8 cellular contexts compared by ENCODE assay signal in the genomic region with DNA sequence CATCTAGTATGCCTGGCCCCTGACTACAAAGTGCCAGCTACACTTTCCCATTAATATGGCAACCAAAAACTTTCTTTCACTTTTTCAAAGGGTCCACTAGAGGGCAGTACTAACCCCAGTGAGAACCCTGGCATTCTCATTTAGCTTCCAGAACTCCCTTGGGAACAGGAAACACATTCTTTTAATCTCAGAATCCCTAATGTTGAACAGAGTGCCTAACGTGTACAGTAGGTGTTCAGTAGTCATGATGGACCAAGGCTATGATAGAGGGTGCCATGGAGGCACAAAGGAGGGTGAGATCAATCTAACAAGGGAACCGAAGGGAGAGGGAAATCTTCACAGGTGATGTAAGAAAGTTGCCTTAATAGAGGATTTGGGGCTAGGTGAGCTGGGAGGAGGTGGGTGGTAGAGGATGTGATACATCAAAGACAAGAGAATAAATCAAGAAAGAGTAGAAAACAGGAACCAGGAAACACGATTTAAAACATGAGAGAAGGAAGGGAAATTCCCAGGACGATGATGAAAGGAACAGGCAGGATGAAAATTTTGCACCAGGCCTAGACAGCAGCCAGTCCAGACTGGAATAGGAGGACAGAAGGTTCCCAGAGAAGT. TPM values are rescaled to one million over a fixed set of nuclear protein-coding genes. Genes with fewer than 3 reads are reported as not detected.
DNase-seq lines count a peak whose midpoint lies in the region; ATAC-seq and TF ChIP-seq lines count a peak whose summit lies in the region.

No MANE protein-coding gene starts in this region.

- no peak for TF ChIP-seq POLR2A in erythroblast (IDR thresholded peaks at IDR 0.05; ENCODE audit: low read length)

- H4K20me1 ChIP-seq in Loucy (ENCODE audit: insufficient read depth, low read length, poor library complexity, severe bottlenecking) = peaks cover 5% of the 10 kb centered on the region

- peak overlapping the region; percentile 30 for H3K4me3 Mint-ChIP-seq in natural killer cell treated with Interleukin-12 subunit alpha and Interleukin-12 subunit beta and Interleukin-15 and Interleukin-18, amount 100 ng/mL, for 72 hours

- DNase-seq in stimulated activated naive CD4-positive, alpha-beta T cell (lab: John Stamatoyannopoulos, UW) = peak in 4 of 6 experiments; percentile 3 to 18 (median 12)
- no peak for DNase-seq in stimulated activated naive CD4-positive, alpha-beta T cell treated with Interleukin-2 at 50 U/mL for 16 hours (lab: John Stamatoyannopoulos, UW)
- peak; percentile 31 to 66 for DNase-seq in erythroblast (lab: John Stamatoyannopoulos, UW)
- DNase-seq in natural killer cell treated with Interleukin-12 subunit alpha and Interleukin-12 subunit beta and Interleukin-15 and Interleukin-18, amount 100 ng/mL, for 72 hours (ENCODE audit: low spot score) = no peak
- DNase-seq in stimulated activated CD4-positive, alpha-beta T cell treated with anti-CD3 and anti-CD28 coated beads, Interleukin-4, amount 100 ng/mL, for 24 hours = no peak

- no peaks in the 10 kb centered on the region for H3K9me2 ChIP-seq in Loucy (replicated peaks; ENCODE audit: low read depth, low read length)

- no peaks in the 10 kb centered on the region for H3K36me3 Mint-ChIP-seq in natural killer cell treated with Interleukin-12 subunit alpha and Interleukin-12 subunit beta and Interleukin-15 and Interleukin-18, amount 100 ng/mL, for 72 hours

- H3K9me3 ChIP-seq in Loucy (ENCODE audit: insufficient read depth, low read depth, low read length) = no peaks in the 10 kb centered on the region

- H3K27me3 ChIP-seq in Loucy (ENCODE audit: insufficient read depth, low read length, poor library complexity, severe bottlenecking) = no peaks in the 10 kb centered on the region

- peak; percentile 95 for TF ChIP-seq CTCF in Loucy (conservative IDR thresholded peaks at IDR 0.05; ENCODE audit: low read length)

- no peaks in the 10 kb centered on the region; the same call in 1 of the 2 replicates for H3K36me3 ChIP-seq in Loucy (ENCODE audit: insufficient read depth, low read length)

- H3K4me3 ChIP-seq in Loucy (ENCODE audit: low read length, poor library complexity, severe bottlenecking) = no peak overlapping the region

- H3K27ac Mint-ChIP-seq in natural killer cell treated with Interleukin-12 subunit alpha and Interleukin-12 subunit beta and Interleukin-15 and Interleukin-18, amount 100 ng/mL, for 72 hours = peak overlapping the region; percentile 47 to 75

- H3K9ac ChIP-seq in Loucy (ENCODE audit: low read depth, low read length, poor library complexity, severe bottlenecking) = no peak overlapping the region

- H2AFZ ChIP-seq in Loucy (ENCODE audit: low read length) = no peak overlapping the region

- no peaks in the 10 kb centered on the region for H3F3A ChIP-seq in Loucy (ENCODE audit: low read depth)

- peaks cover 30% of the 10 kb centered on the region; the same call in 1 of the 2 replicates for H3K79me2 ChIP-seq in Loucy (ENCODE audit: insufficient read depth, low read length)

- H3K27me3 Mint-ChIP-seq in natural killer cell treated with Interleukin-12 subunit alpha and Interleukin-12 subunit beta and Interleukin-15 and Interleukin-18, amount 100 ng/mL, for 72 hours = no peaks in the 10 kb centered on the region

- peak; percentile 86 for ATAC-seq in SK-N-SH treated with all-trans-retinoic acid at 6 μM for 48 hours
- ATAC-seq in natural killer cell treated with Interleukin-12 subunit alpha and Interleukin-12 subunit beta and Interleukin-15 and Interleukin-18, amount 100 ng/mL, for 72 hours = no peak
- ATAC-seq in HG03571 (IDR thresholded peaks at IDR 0.05; ENCODE audit: unreplicated experiment) = no peak

- no peak overlapping the region for H3K4me2 ChIP-seq in Loucy (ENCODE audit: low read depth, low read length, poor library complexity, severe bottlenecking)

- H3K4me1 Mint-ChIP-seq in natural killer cell treated with Interleukin-12 subunit alpha and Interleukin-12 subunit beta and Interleukin-15 and Interleukin-18, amount 100 ng/mL, for 72 hours (ENCODE audit: low read depth in 2 of 2) = peaks cover 34 to 36% of the 10 kb centered on the region in 2 donors

- peaks cover 18% of the 10 kb centered on the region for H3K4me1 ChIP-seq in Loucy (ENCODE audit: insufficient read depth, low read length, poor library complexity, severe bottlenecking)

- H3K9me3 Mint-ChIP-seq in natural killer cell treated with Interleukin-12 subunit alpha and Interleukin-12 subunit beta and Interleukin-15 and Interleukin-18, amount 100 ng/mL, for 72 hours = no peaks in the 10 kb centered on the region

TF ChIP-seq in SK-N-SH treated with all-trans-retinoic acid at 6 μM for 48 hours, 23 proteins besides CTCF, POLR2A, EP300 and RAD21:
- TF ChIP-seq POU6F1 (CRISPR knock-in tag; IDR thresholded peaks at IDR 0.05; ENCODE audit: borderline replicate concordance, low read depth) = peak; percentile 23; the same call in 1 of the 2 replicates
- peak; percentile 2; the same call in 1 of the 2 replicates for TF ChIP-seq TOX (CRISPR knock-in tag; IDR thresholded peaks at IDR 0.05; ENCODE audit: borderline replicate concordance)
- no peak for TF ChIP-seq ZC3H10 (CRISPR knock-in tag; IDR thresholded peaks at IDR 0.05)
TF ChIP-seq in SK-N-SH treated with all-trans-retinoic acid at 6 μM for 48 hours: peak in this region for 2.

RNA-seq across cellular contexts. Expression of gene NSL1, which starts 41.5 kb away (rescaled TPM):
- total RNA-seq in natural killer cell treated with Interleukin-12 subunit alpha and Interleukin-12 subunit beta and Interleukin-15 and Interleukin-18, amount 100 ng/mL, for 72 hours = 10 to 100 TPM; 27.7 to 44.7 TPM

RNA-seq across cellular contexts. Expression of gene TATDN3, which starts 41.7 kb away (rescaled TPM):
- total RNA-seq in natural killer cell treated with Interleukin-12 subunit alpha and Interleukin-12 subunit beta and Interleukin-15 and Interleukin-18, amount 100 ng/mL, for 72 hours = 1 to 10 TPM; 5.7 to 9.8 TPM

RNA-seq across cellular contexts. Expression of gene BATF3, which starts 50.4 kb away (rescaled TPM):
- 100 to 1,000 TPM in 1 of 2 donors, 10 to 100 TPM in 1; 46.6 to 137 TPM for total RNA-seq in natural killer cell treated with Interleukin-12 subunit alpha and Interleukin-12 subunit beta and Interleukin-15 and Interleukin-18, amount 100 ng/mL, for 72 hours

Comparison
In these comparisons a context has a peak if more than half of its experiments do, and no peak if none do; other contexts are left out.
1. DNase-seq: peak in stimulated activated naive CD4-positive, alpha-beta T cell (4 of 6) and erythroblast (2 of 2); none in stimulated activated naive CD4-positive, alpha-beta T cell treated with Interleukin-2 at 50 U/mL for 16 hours (single experiment), natural killer cell treated with Interleukin-12 subunit alpha and Interleukin-12 subunit beta and Interleukin-15 and Interleukin-18, amount 100 ng/mL, for 72 hours (single experiment) and stimulated activated CD4-positive, alpha-beta T cell treated with anti-CD3 and anti-CD28 coated beads, Interleukin-4, amount 100 ng/mL, for 24 hours (single experiment).